1 cellular context compared by ENCODE assay signal in genomic region chr16:1990336-1991134, GRCh38.
TF ChIP-seq lines count a peak whose summit lies in the region.

No MANE protein-coding gene starts in this region.

TF ChIP-seq in GM23338, 12 proteins besides CTCF, POLR2A, EP300 and RAD21:
- TF ChIP-seq NANOG (IDR thresholded peaks at IDR 0.05; ENCODE audit: borderline replicate concordance), result no peak
- TF ChIP-seq ETS1 (IDR thresholded peaks at IDR 0.05), result no peak
- no peak for TF ChIP-seq EZH2phosphoT487 (IDR thresholded peaks at IDR 0.05; ENCODE audit: unreplicated experiment)
- 0 out of 2 replicates have a peak, but pooled peaks have one; percentile 38 for TF ChIP-seq POLR2AphosphoS5 (IDR thresholded peaks at IDR 0.05; ENCODE audit: low read depth)
- peak; percentile 40 for TF ChIP-seq EZH2 (IDR thresholded peaks at IDR 0.05; ENCODE audit: low read depth, unreplicated experiment)
- TF ChIP-seq JUNB (IDR thresholded peaks at IDR 0.05; ENCODE audit: unreplicated experiment), result no peak
- TF ChIP-seq CREB1 (CRISPR knock-in tag; IDR thresholded peaks at IDR 0.05; ENCODE audit: low read depth), result peak; percentile 94
